In genomic region chr7:141410353-141410752, GRCh38 we compare ENCODE assay signal across 25 cellular contexts.
"Had no signal": no experiment of that assay in that cellular context is flagged by ENCODE, and none has a peak within 500 bp of the region (broad histone marks: within the 10 kb centered on the region; RNA-seq: fewer than 3 reads in every experiment).

No MANE protein-coding gene starts in this region.

- H3K27me3 ChIP-seq: foreskin keratinocyte, heart left ventricle, ovary, right lobe of liver, uterus had no signal

- DNase-seq: activated CD4-positive, alpha-beta memory T cell treated with anti-CD3 and anti-CD28 coated beads for 36 hours; activated CD4-positive, alpha-beta T cell treated with anti-CD3 and anti-CD28 coated beads, Interleukin-2, amount 10 ng/mL, durations not matched to agents 24 days and 14 days; activated CD4-positive, CD25-positive, alpha-beta regulatory T cell treated with anti-CD3 and anti-CD28 coated beads, Interleukin-2, amount 50 U/mL, for 72 hours; activated CD8-positive, alpha-beta memory T cell treated with anti-CD3 and anti-CD28 coated beads, Interleukin-2, amount 50 U/mL, for 4 hours; activated T-cell treated with anti-CD3 and anti-CD28 coated beads, Interleukin-2, amount 50 U/mL, for 24 hours; cerebellar nuclear complex; cortex of kidney; foreskin keratinocyte; heart left ventricle; left lung; mucosa of descending colon; ovary; right lobe of liver; stimulated activated CD4-positive, alpha-beta T cell treated with anti-CD3 and anti-CD28 coated beads, Interleukin-4, amount 100 ng/mL, for 1 hour; stimulated activated naive CD8-positive, alpha-beta T cell treated with anti-CD3 and anti-CD28 coated beads, Interleukin-15, Interleukin-2, amounts not matched to agents 100 U/mL and 50 U/mL, for 24 hours; SW 1271; T-helper 17 cell; T1000; uterus; WERI-Rb-1 had no signal

- H3K27ac ChIP-seq: esophagus muscularis mucosa, foreskin keratinocyte, heart left ventricle, left lung, ovary, right lobe of liver, thoracic aorta, uterus, WERI-Rb-1 had no signal

- H3K9me3 ChIP-seq: esophagus muscularis mucosa, heart left ventricle, left lung, mucosa of descending colon, ovary, right lobe of liver, thoracic aorta, uterus had no signal

- H3K4me1 ChIP-seq: foreskin keratinocyte, left lung, right lobe of liver, uterus had no signal

- H3K4me3 ChIP-seq: esophagus muscularis mucosa, heart left ventricle, left lung, mucosa of descending colon, ovary, right lobe of liver, thoracic aorta, uterus had no signal

- ATAC-seq: activated naive CD4-positive, alpha-beta T cell treated with anti-CD3 and anti-CD28 coated beads, Interleukin-2, amount 50 U/mL, for 72 hours; activated T-helper 17 cell treated with anti-CD3 and anti-CD28 coated beads, Interleukin-2, amount 50 U/mL, for 72 hours; foreskin keratinocyte; left lung; mucosa of descending colon; natural killer cell treated with Interleukin-12 subunit alpha and Interleukin-12 subunit beta and Interleukin-15 and Interleukin-18, amount 100 ng/mL, for 72 hours; right lobe of liver; stimulated activated naive CD8-positive, alpha-beta T cell treated with anti-CD3 and anti-CD28 coated beads, Interleukin-15, Interleukin-2, amounts not matched to agents 100 U/mL and 50 U/mL, for 24 hours; T-helper 17 cell had no signal

- H3K36me3 ChIP-seq: esophagus muscularis mucosa, heart left ventricle, left lung, ovary, right lobe of liver, thoracic aorta, uterus, WERI-Rb-1 had no signal
